Comparison of ENCODE assay signal across 19 cellular contexts in genomic region chr20:10314198-10314597, GRCh38.
DNase-seq lines count a peak whose midpoint lies in the region; ATAC-seq and TF ChIP-seq lines count a peak whose summit lies in the region.
"Had no signal": no experiment of that assay in that cellular context is flagged by ENCODE, and none has a peak within 500 bp of the region (broad histone marks: within the 10 kb centered on the region; RNA-seq: fewer than 3 reads in every experiment).

No MANE protein-coding gene starts in this region.

- CTCF ChIA-PET in CD4-positive, alpha-beta T cell (lab: Charles Lee) = no interaction called here
- CTCF ChIA-PET in activated CD8-positive, alpha-beta T cell treated with anti-CD3 and anti-CD28 coated beads, Interleukin-2, amount 10 ng/mL, durations not matched to agents 7 days and 5 days (lab: Charles Lee) = no interaction called here

- H3K27me3 ChIP-seq in CD4-positive, alpha-beta T cell (ENCODE audit: control insufficient read depth, insufficient read depth, low read length) = no peaks in the 10 kb centered on the region
- H3K27me3 ChIP-seq: colonic mucosa had no signal

- H3K9me3 ChIP-seq in CD4-positive, alpha-beta T cell (ENCODE audit: control insufficient read depth, low read length) = peaks cover 4% of the 10 kb centered on the region
- H3K9me3 ChIP-seq: colonic mucosa, neutrophil had no signal

- no peak overlapping the region for H3K27ac ChIP-seq in CD4-positive, alpha-beta T cell (ENCODE audit: low read depth, low read length)
- H3K27ac ChIP-seq: colonic mucosa, neutrophil had no signal

- no peak for ATAC-seq in stimulated activated memory B cell treated with anti-CD40 and anti-IgM and Interleukin-4, amounts not matched to agents 10 μg/mL and 1 μg/mL and 100 μg/mL, for 72 hours
- ATAC-seq in CD4-positive, alpha-beta T cell (ENCODE audit: poor library complexity) = no peak
- no peak for ATAC-seq in activated CD8-positive, alpha-beta T cell treated with anti-CD3 and anti-CD28 coated beads, Interleukin-2, amount 10 ng/mL, durations not matched to agents 7 days and 5 days

- peak overlapping the region; percentile 34 for H3K4me3 ChIP-seq in WI38 (ENCODE audit: low read depth, low read length)
- H3K4me3 ChIP-seq: colonic mucosa, lung had no signal

- H3K36me3 Mint-ChIP-seq in stimulated activated memory B cell treated with anti-CD40 and anti-IgM and Interleukin-4, amounts not matched to agents 10 μg/mL and 1 μg/mL and 100 μg/mL, for 72 hours = no peaks in the 10 kb centered on the region
- no peaks in the 10 kb centered on the region for H3K36me3 Mint-ChIP-seq in CD4-positive, alpha-beta T cell (ENCODE audit: low read depth)
- H3K36me3 Mint-ChIP-seq in activated CD8-positive, alpha-beta T cell treated with anti-CD3 and anti-CD28 coated beads, Interleukin-2, amount 10 ng/mL, durations not matched to agents 7 days and 5 days (ENCODE audit: low read depth) = no peaks in the 10 kb centered on the region
- H3K36me3 Mint-ChIP-seq: activated naive CD4-positive, alpha-beta T cell treated with anti-CD3 and anti-CD28 coated beads, Interleukin-2, amount 10 ng/mL, durations not matched to agents 7 days and 5 days had no signal

- POLR2A ChIA-PET in CD4-positive, alpha-beta T cell (lab: Charles Lee) = no interaction called here
- POLR2A ChIA-PET in activated CD8-positive, alpha-beta T cell treated with anti-CD3 and anti-CD28 coated beads, Interleukin-2, amount 10 ng/mL, durations not matched to agents 7 days and 5 days (lab: Charles Lee) = no interaction called here

- H3K4me3 Mint-ChIP-seq in stimulated activated memory B cell treated with anti-CD40 and anti-IgM and Interleukin-4, amounts not matched to agents 10 μg/mL and 1 μg/mL and 100 μg/mL, for 72 hours = no peak overlapping the region
- no peak overlapping the region for H3K4me3 Mint-ChIP-seq in CD4-positive, alpha-beta T cell
- H3K4me3 Mint-ChIP-seq in activated CD8-positive, alpha-beta T cell treated with anti-CD3 and anti-CD28 coated beads, Interleukin-2, amount 10 ng/mL, durations not matched to agents 7 days and 5 days = no peak overlapping the region
- H3K4me3 Mint-ChIP-seq: activated naive CD4-positive, alpha-beta T cell treated with anti-CD3 and anti-CD28 coated beads, Interleukin-2, amount 10 ng/mL, durations not matched to agents 7 days and 5 days; HFFc6 had no signal

- peaks cover 9% of the 10 kb centered on the region for H3K9me3 Mint-ChIP-seq in stimulated activated memory B cell treated with anti-CD40 and anti-IgM and Interleukin-4, amounts not matched to agents 10 μg/mL and 1 μg/mL and 100 μg/mL, for 72 hours
- peaks cover 3% of the 10 kb centered on the region for H3K9me3 Mint-ChIP-seq in CD4-positive, alpha-beta T cell
- H3K9me3 Mint-ChIP-seq in activated CD8-positive, alpha-beta T cell treated with anti-CD3 and anti-CD28 coated beads, Interleukin-2, amount 10 ng/mL, durations not matched to agents 7 days and 5 days (ENCODE audit: insufficient read depth) = no peaks in the 10 kb centered on the region
- H3K9me3 Mint-ChIP-seq: activated naive CD4-positive, alpha-beta T cell treated with anti-CD3 and anti-CD28 coated beads, Interleukin-2, amount 10 ng/mL, durations not matched to agents 7 days and 5 days; HFFc6 had no signal

- intact Hi-C loops in CD4-positive, alpha-beta T cell (cut with DNase I, micrococcal nuclease) = no loop called here

- no peaks in the 10 kb centered on the region for H3K4me1 Mint-ChIP-seq in stimulated activated memory B cell treated with anti-CD40 and anti-IgM and Interleukin-4, amounts not matched to agents 10 μg/mL and 1 μg/mL and 100 μg/mL, for 72 hours
- H3K4me1 Mint-ChIP-seq in CD4-positive, alpha-beta T cell (ENCODE audit: low read depth) = no peaks in the 10 kb centered on the region
- peaks cover 3% of the 10 kb centered on the region for H3K4me1 Mint-ChIP-seq in activated CD8-positive, alpha-beta T cell treated with anti-CD3 and anti-CD28 coated beads, Interleukin-2, amount 10 ng/mL, durations not matched to agents 7 days and 5 days (ENCODE audit: low read depth)
- H3K4me1 Mint-ChIP-seq: activated naive CD4-positive, alpha-beta T cell treated with anti-CD3 and anti-CD28 coated beads, Interleukin-2, amount 10 ng/mL, durations not matched to agents 7 days and 5 days had no signal

- H3K27ac Mint-ChIP-seq in stimulated activated memory B cell treated with anti-CD40 and anti-IgM and Interleukin-4, amounts not matched to agents 10 μg/mL and 1 μg/mL and 100 μg/mL, for 72 hours = no peak overlapping the region
- no peak overlapping the region for H3K27ac Mint-ChIP-seq in CD4-positive, alpha-beta T cell
- no peak overlapping the region for H3K27ac Mint-ChIP-seq in activated CD8-positive, alpha-beta T cell treated with anti-CD3 and anti-CD28 coated beads, Interleukin-2, amount 10 ng/mL, durations not matched to agents 7 days and 5 days
- H3K27ac Mint-ChIP-seq: activated naive CD4-positive, alpha-beta T cell treated with anti-CD3 and anti-CD28 coated beads, Interleukin-2, amount 10 ng/mL, durations not matched to agents 7 days and 5 days; HFFc6 had no signal

- DNase-seq in EH (ENCODE audit: low read depth) = peak; percentile 75
- peak; percentile 92 for DNase-seq in fibroblast of peridontal ligament (ENCODE audit: extremely low read depth)
- peak; percentile 37 for DNase-seq in occipital lobe (lab: John Stamatoyannopoulos, UW)
- no peak for DNase-seq in activated T-cell treated with anti-CD3 and anti-CD28 coated beads, Interleukin-2, amount 50 U/mL, for 1 hour
- DNase-seq in CD4-positive, alpha-beta T cell = no peak
- no peak for DNase-seq in activated CD8-positive, alpha-beta T cell treated with anti-CD3 and anti-CD28 coated beads, Interleukin-2, amount 10 ng/mL, durations not matched to agents 7 days and 5 days
- DNase-seq: activated CD4-positive, CD25-positive, alpha-beta regulatory T cell treated with anti-CD3 and anti-CD28 coated beads, Interleukin-2, amount 50 U/mL, for 72 hours; activated CD8-positive, alpha-beta memory T cell treated with anti-CD3 and anti-CD28 coated beads, Interleukin-2, amount 50 U/mL, for 48 hours; activated naive CD4-positive, alpha-beta T cell treated with anti-CD3 and anti-CD28 coated beads, Interleukin-2, amount 10 ng/mL, durations not matched to agents 7 days and 5 days; colonic mucosa; DMS79; HFFc6; NCI-H2081; NCI-H526; substantia nigra had no signal

- peaks cover 10% of the 10 kb centered on the region for H3K27me3 Mint-ChIP-seq in stimulated activated memory B cell treated with anti-CD40 and anti-IgM and Interleukin-4, amounts not matched to agents 10 μg/mL and 1 μg/mL and 100 μg/mL, for 72 hours
- peaks cover 49% of the 10 kb centered on the region for H3K27me3 Mint-ChIP-seq in CD4-positive, alpha-beta T cell
- peaks cover 8% of the 10 kb centered on the region for H3K27me3 Mint-ChIP-seq in activated CD8-positive, alpha-beta T cell treated with anti-CD3 and anti-CD28 coated beads, Interleukin-2, amount 10 ng/mL, durations not matched to agents 7 days and 5 days (ENCODE audit: low read depth)

- no peak for TF ChIP-seq CTCF in WI38 (IDR thresholded peaks at IDR 0.05; ENCODE audit: low read depth, low read length)
- TF ChIP-seq CTCF in CD4-positive, alpha-beta T cell (IDR thresholded peaks at IDR 0.05) = no peak

Comparison
In these comparisons a context has a peak if more than half of its experiments do, and no peak if none do; other contexts are left out.
1. DNase-seq: peak in EH (single experiment), fibroblast of peridontal ligament (single experiment) and occipital lobe (single experiment); none in activated T-cell treated with anti-CD3 and anti-CD28 coated beads, Interleukin-2, amount 50 U/mL, for 1 hour (single experiment), CD4-positive, alpha-beta T cell (0 of 10) and activated CD8-positive, alpha-beta T cell treated with anti-CD3 and anti-CD28 coated beads, Interleukin-2, amount 10 ng/mL, durations not matched to agents 7 days and 5 days (single experiment).